28 cellular contexts compared by ENCODE assay signal in the genomic region with DNA sequence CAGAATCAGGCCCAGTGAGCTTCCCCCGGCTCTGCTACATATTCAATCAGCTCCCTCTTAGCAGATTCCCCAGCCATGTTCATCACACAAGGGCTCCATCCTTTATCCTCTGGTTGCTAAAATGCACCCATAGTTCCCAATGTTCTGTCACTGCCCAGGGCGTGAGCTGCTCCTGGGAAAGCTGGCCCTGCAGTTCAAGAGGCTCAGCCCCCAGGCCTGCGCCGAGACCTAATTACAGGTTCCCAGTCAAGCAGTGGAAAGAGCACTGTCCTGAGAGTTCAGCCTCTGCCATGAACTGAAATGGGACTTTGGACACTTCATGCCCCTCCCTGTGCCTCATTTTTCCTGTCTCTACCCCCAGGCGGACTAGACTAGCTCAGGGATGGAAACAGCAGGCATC.
"Had no signal": no experiment of that assay in that cellular context is flagged by ENCODE, and none has a peak within 500 bp of the region (broad histone marks: within the 10 kb centered on the region; RNA-seq: fewer than 3 reads in every experiment).

No MANE protein-coding gene starts in this region.

- H3K9me3 ChIP-seq: suprapubic skin, testis, thyroid gland, tibial artery, transverse colon, uterus, vagina had no signal

- H3K36me3 Mint-ChIP-seq: stimulated activated effector memory CD8-positive, alpha-beta T cell treated with anti-CD3 and anti-CD28 coated beads, Interleukin-12 subunit alpha, Interleukin-12 subunit beta, amount 100 ng/mL, for 72 hours; stimulated activated memory B cell treated with anti-CD40 and anti-IgM and Interleukin-4, amounts not matched to agents 10 μg/mL and 1 μg/mL and 100 μg/mL, for 72 hours; stimulated activated naive B cell treated with anti-CD40 and anti-IgM and Interleukin-4, amounts not matched to agents 10 μg/mL and 1 μg/mL and 100 μg/mL, for 72 hours; type B pancreatic cell had no signal

- H3K4me1 Mint-ChIP-seq: stimulated activated effector memory CD8-positive, alpha-beta T cell treated with anti-CD3 and anti-CD28 coated beads, Interleukin-12 subunit alpha, Interleukin-12 subunit beta, amount 100 ng/mL, for 72 hours; stimulated activated memory B cell treated with anti-CD40 and anti-IgM and Interleukin-4, amounts not matched to agents 10 μg/mL and 1 μg/mL and 100 μg/mL, for 72 hours; stimulated activated naive B cell treated with anti-CD40 and anti-IgM and Interleukin-4, amounts not matched to agents 10 μg/mL and 1 μg/mL and 100 μg/mL, for 72 hours; stimulated activated naive CD8-positive, alpha-beta T cell treated with anti-CD3 and anti-CD28 coated beads, Interleukin-15, amount 100 ng/mL, for 72 hours had no signal

- H3K27ac Mint-ChIP-seq: stimulated activated effector memory CD8-positive, alpha-beta T cell treated with anti-CD3 and anti-CD28 coated beads, Interleukin-12 subunit alpha, Interleukin-12 subunit beta, amount 100 ng/mL, for 72 hours; stimulated activated memory B cell treated with anti-CD40 and anti-IgM and Interleukin-4, amounts not matched to agents 10 μg/mL and 1 μg/mL and 100 μg/mL, for 72 hours; stimulated activated naive B cell treated with anti-CD40 and anti-IgM and Interleukin-4, amounts not matched to agents 10 μg/mL and 1 μg/mL and 100 μg/mL, for 72 hours; stimulated activated naive CD8-positive, alpha-beta T cell treated with anti-CD3 and anti-CD28 coated beads, Interleukin-15, amount 100 ng/mL, for 72 hours; stimulated activated naive CD8-positive, alpha-beta T cell treated with anti-CD3 and anti-CD28 coated beads, Interleukin-15, Interleukin-2, amounts not matched to agents 100 ng/mL and 50 ng/mL, for 24 hours; type B pancreatic cell had no signal

- H3K27me3 ChIP-seq: suprapubic skin, testis, thyroid gland, tibial artery, tibial nerve, transverse colon, upper lobe of left lung, upper lobe of right lung, uterus, vagina had no signal

- H3K27ac ChIP-seq: stomach, suprapubic skin, testis, thoracic aorta, thyroid gland, tibial artery, tibial nerve, transverse colon, upper lobe of left lung, upper lobe of right lung, uterus, vagina had no signal

- H3K9me3 Mint-ChIP-seq: stimulated activated naive CD8-positive, alpha-beta T cell treated with anti-CD3 and anti-CD28 coated beads, Interleukin-15, Interleukin-2, amounts not matched to agents 100 ng/mL and 50 ng/mL, for 24 hours; type B pancreatic cell had no signal

- DNase-seq: stimulated activated CD4-positive, alpha-beta T cell treated with anti-CD3 and anti-CD28 coated beads, Interleukin-2, amount 100 ng/mL, for 48 hours; stimulated activated CD4-positive, alpha-beta T cell treated with anti-CD3 and anti-CD28 coated beads, Interleukin-4, amount 100 ng/mL, for 1 hour; stimulated activated CD4-positive, alpha-beta T cell treated with anti-CD3 and anti-CD28 coated beads, Interleukin-4, amount 100 ng/mL, for 24 hours; stimulated activated CD4-positive, alpha-beta T cell treated with anti-CD3 and anti-CD28 coated beads, Interleukin-4, amount 100 ng/mL, for 4 hours; stimulated activated CD8-positive, alpha-beta memory T cell treated with anti-CD3 and anti-CD28 coated beads, Interleukin-4, amount 100 ng/mL, for 48 hours; stimulated activated naive B cell treated with anti-CD40 and anti-IgM and Interleukin-4, amounts not matched to agents 10 μg/mL and 1 μg/mL and 100 μg/mL, for 72 hours; stimulated activated naive CD4-positive, alpha-beta T cell; stimulated activated naive CD4-positive, alpha-beta T cell treated with Interleukin-2 at 50 U/mL for 16 hours; stimulated activated naive CD8-positive, alpha-beta T cell treated with anti-CD3 and anti-CD28 coated beads, Interleukin-15, amount 100 ng/mL, for 72 hours; stimulated activated naive CD8-positive, alpha-beta T cell treated with anti-CD3 and anti-CD28 coated beads, Interleukin-15, Interleukin-2, amounts not matched to agents 100 U/mL and 50 U/mL, for 24 hours; stomach; substantia nigra; testis; thyroid gland; tibial artery; transverse colon; upper lobe of left lung; upper lobe of right lung; uterus had no signal

- H3K4me1 ChIP-seq: suprapubic skin, thyroid gland, upper lobe of left lung, upper lobe of right lung, uterus, vagina had no signal

- H3K36me3 ChIP-seq: stomach, suprapubic skin, thyroid gland, tibial artery, tibial nerve, transverse colon, upper lobe of left lung, upper lobe of right lung, uterus, vagina had no signal

- H3K4me3 ChIP-seq: stomach, suprapubic skin, testis, thoracic aorta, thyroid gland, tibial artery, tibial nerve, transverse colon, upper lobe of left lung, upper lobe of right lung, uterus, vagina had no signal

- H3K4me3 Mint-ChIP-seq: stimulated activated effector memory CD8-positive, alpha-beta T cell treated with anti-CD3 and anti-CD28 coated beads, Interleukin-12 subunit alpha, Interleukin-12 subunit beta, amount 100 ng/mL, for 72 hours; stimulated activated memory B cell treated with anti-CD40 and anti-IgM and Interleukin-4, amounts not matched to agents 10 μg/mL and 1 μg/mL and 100 μg/mL, for 72 hours; stimulated activated naive B cell treated with anti-CD40 and anti-IgM and Interleukin-4, amounts not matched to agents 10 μg/mL and 1 μg/mL and 100 μg/mL, for 72 hours; stimulated activated naive CD8-positive, alpha-beta T cell treated with anti-CD3 and anti-CD28 coated beads, Interleukin-15, amount 100 ng/mL, for 72 hours; stimulated activated naive CD8-positive, alpha-beta T cell treated with anti-CD3 and anti-CD28 coated beads, Interleukin-15, Interleukin-2, amounts not matched to agents 100 ng/mL and 50 ng/mL, for 24 hours; type B pancreatic cell had no signal

- FAIRE-seq: urothelium cell line had no signal

- ATAC-seq: stimulated activated effector memory CD8-positive, alpha-beta T cell treated with anti-CD3 and anti-CD28 coated beads, Interleukin-12 subunit alpha, Interleukin-12 subunit beta, amount 100 ng/mL, for 72 hours; stimulated activated memory B cell treated with anti-CD40 and anti-IgM and Interleukin-4, amounts not matched to agents 10 μg/mL and 1 μg/mL and 100 μg/mL, for 72 hours; stimulated activated naive B cell treated with anti-CD40 and anti-IgM and Interleukin-4, amounts not matched to agents 10 μg/mL and 1 μg/mL and 100 μg/mL, for 72 hours; stimulated activated naive CD8-positive, alpha-beta T cell treated with anti-CD3 and anti-CD28 coated beads, Interleukin-15, amount 100 ng/mL, for 72 hours; stimulated activated naive CD8-positive, alpha-beta T cell treated with anti-CD3 and anti-CD28 coated beads, Interleukin-15, Interleukin-2, amounts not matched to agents 100 U/mL and 50 U/mL, for 24 hours; upper lobe of right lung had no signal
